31 cellular contexts compared by ENCODE assay signal in genomic region chrX:118893923-118894322, GRCh38.
DNase-seq lines count a peak whose midpoint lies in the region; ATAC-seq, FAIRE-seq and TF ChIP-seq lines count a peak whose summit lies in the region.
"Had no signal": no experiment of that assay in that cellular context is flagged by ENCODE, and none has a peak within 500 bp of the region (broad histone marks: within the 10 kb centered on the region; RNA-seq: fewer than 3 reads in every experiment).

No MANE protein-coding gene starts in this region.

- TF ChIP-seq CTCF in K562 (IDR thresholded peaks at IDR 0.05 in 2 of 3, conservative IDR thresholded peaks at IDR 0.05 in 1 of 3; ENCODE audit: insufficient read depth in 2 of 3, low read depth in 1 of 3, low read length in 3 of 3): no peak
- TF ChIP-seq CTCF in osteoblast (IDR thresholded peaks at IDR 0.05; ENCODE audit: extremely low read depth, low read depth, low read length): no peak

- no peaks in the 10 kb centered on the region for H4K20me1 ChIP-seq in K562 (replicated peaks; ENCODE audit: control insufficient read depth, insufficient read depth, low read length)
- no peaks in the 10 kb centered on the region for H4K20me1 ChIP-seq in osteoblast (ENCODE audit: insufficient read depth, low read length)
- H4K20me1 ChIP-seq: BLaER1; BLaER1 treated with 17β-estradiol and CSF1 and Interleukin-3, amounts not matched to agents 10 nM and 100 nM had no signal

- intact Hi-C loops in K562 (cut with micrococcal nuclease): no loop called here

- H3K27ac ChIP-seq in K562 (ENCODE audit: extremely low read depth, low read depth, low read length) (no peak overlapping the region), osteoblast (ENCODE audit: low read depth, low read length) (no peak overlapping the region)
- H3K27ac ChIP-seq: 22Rv1; A549; BLaER1; BLaER1 treated with 17β-estradiol and CSF1 and Interleukin-3, amounts not matched to agents 10 nM and 100 nM; C4-2B had no signal

- TF ChIP-seq RAD21 in K562 (CRISPR knock-in tag; conservative IDR thresholded peaks at IDR 0.05 in 1 of 2, IDR thresholded peaks at IDR 0.05 in 1 of 2): no peak

- H3K4me1 ChIP-seq in K562 (replicated peaks in 1 of 2; ENCODE audit: control insufficient read depth in 2 of 2, insufficient read depth in 2 of 2, low read length in 2 of 2) (no peaks in the 10 kb centered on the region; a peak in 1 of 5 replicates), osteoblast (ENCODE audit: insufficient read depth, low read length) (no peaks in the 10 kb centered on the region)
- H3K4me1 ChIP-seq: A549; BE2C; BLaER1; BLaER1 treated with 17β-estradiol and CSF1 and Interleukin-3, amounts not matched to agents 10 nM and 100 nM; Caco-2 had no signal

- TF ChIP-seq EP300 in K562 (IDR thresholded peaks at IDR 0.05; ENCODE audit: low read length): no peak

- no peak overlapping the region for H3K4me2 ChIP-seq in K562 (ENCODE audit: insufficient read depth, low read length)
- no peak overlapping the region for H3K4me2 ChIP-seq in osteoblast (ENCODE audit: insufficient read depth, low read length)
- H3K4me2 ChIP-seq: A549; BLaER1; BLaER1 treated with 17β-estradiol and CSF1 and Interleukin-3, amounts not matched to agents 10 nM and 100 nM had no signal

- DNase-seq in K562 (ENCODE audit: extremely low read depth in 1 of 4, low spot score in 3 of 4): no peak
- DNase-seq in osteoblast (ENCODE audit: insufficient read length, low spot score, missing footprints): peak; percentile 39
- no peak for DNase-seq in AG20443 (ENCODE audit: low spot score)
- no peak for DNase-seq in pons (ENCODE audit: low spot score)
- DNase-seq: 8988T; ACHN; AML-193; BE2C; C1 segment of cervical spinal cord; Caco-2; Calu3; CD4-positive, alpha-beta memory T cell; CD4-positive, alpha-beta T cell; CD4-positive, CD25-positive, alpha-beta regulatory T cell; CD8-positive, alpha-beta memory T cell; CD8-positive, alpha-beta T cell; COR-L47; DMS 273 treated with DMSO at 0.1 percent for 48 hours; DMS153; DMS53; DMS79; DMS79 treated with DMSO at 0.1 percent for 48 hours; DND-41; EL had no signal

- no peaks in the 10 kb centered on the region for H3K27me3 ChIP-seq in K562 (ENCODE audit: control insufficient read depth in 2 of 2, insufficient read depth in 2 of 2, low read length in 2 of 2)
- no peaks in the 10 kb centered on the region for H3K27me3 ChIP-seq in osteoblast (ENCODE audit: insufficient read depth, low read length)
- H3K27me3 ChIP-seq: BE2C; BLaER1; BLaER1 treated with 17β-estradiol and CSF1 and Interleukin-3, amounts not matched to agents 10 nM and 100 nM had no signal

- no peaks in the 10 kb centered on the region for H3K79me2 ChIP-seq in K562 (ENCODE audit: control insufficient read depth, insufficient read depth, low read length)
- H3K79me2 ChIP-seq in osteoblast (ENCODE audit: insufficient read depth, low read length): no peaks in the 10 kb centered on the region

- H3K9me3 ChIP-seq in K562 (replicated peaks; ENCODE audit: control insufficient read depth, insufficient read depth, low read depth, low read length): no peaks in the 10 kb centered on the region
- H3K9me3 ChIP-seq in osteoblast (ENCODE audit: low read depth, low read length): no peaks in the 10 kb centered on the region
- H3K9me3 ChIP-seq: A549, BE2C, Caco-2 had no signal

- no peak overlapping the region for H3K9ac ChIP-seq in K562 (ENCODE audit: insufficient read depth in 1 of 2, low read depth in 2 of 2, low read length in 2 of 2)
- H3K9ac ChIP-seq: BLaER1; BLaER1 treated with 17β-estradiol and CSF1 and Interleukin-3, amounts not matched to agents 10 nM and 100 nM had no signal

- in situ Hi-C loops in K562 (cut with MboI): no loop called here

- CTCF ChIA-PET in K562 (lab: Yijun Ruan, JAX; ENCODE audit: low intra/inter-chr PET ratio): no interaction called here

- TF ChIP-seq POLR2A in K562 (conservative IDR thresholded peaks at IDR 0.05): no peak

- no peak overlapping the region for H3K4me3 ChIP-seq in K562
- no peak overlapping the region for H3K4me3 ChIP-seq in osteoblast (ENCODE audit: insufficient read depth, low read length)
- H3K4me3 ChIP-seq: A549; BLaER1; BLaER1 treated with 17β-estradiol and CSF1 and Interleukin-3, amounts not matched to agents 10 nM and 100 nM had no signal

- no peak for FAIRE-seq in K562 (lab: Jason Lieb, UNC)
- FAIRE-seq: A204.1, A549, D721Med had no signal

- POLR2A ChIA-PET in K562 (lab: Yijun Ruan, JAX): no interaction called here

- H3K9me1 ChIP-seq in K562 (ENCODE audit: control insufficient read depth, insufficient read depth, low read length): no peaks in the 10 kb centered on the region

- BruUV-seq in K562 (replicated peaks; lab: Mats Ljungman, UMichigan): no TSS peak

- H2AFZ ChIP-seq in K562 (ENCODE audit: low read depth, low read length) (no peak overlapping the region), osteoblast (ENCODE audit: low read length) (no peak overlapping the region)

- no peak for ATAC-seq in K562
- ATAC-seq: A549; CD8-positive, alpha-beta T cell had no signal

- H3K36me3 ChIP-seq in K562 (ENCODE audit: control insufficient read depth, insufficient read depth, low read length): no peaks in the 10 kb centered on the region
- H3K36me3 ChIP-seq in osteoblast (ENCODE audit: insufficient read depth, low read length): no peaks in the 10 kb centered on the region
- H3K36me3 ChIP-seq: BE2C; BLaER1; BLaER1 treated with 17β-estradiol and CSF1 and Interleukin-3, amounts not matched to agents 10 nM and 100 nM had no signal

TF ChIP-seq in K562, 482 proteins besides CTCF, POLR2A, EP300 and RAD21:
- TF ChIP-seq ZBTB11 (CRISPR knock-in tag; IDR thresholded peaks at IDR 0.05): no peak
- no peak for TF ChIP-seq KLF16 (IDR thresholded peaks at IDR 0.05)
- TF ChIP-seq ETV6 (IDR thresholded peaks at IDR 0.05; ENCODE audit: borderline replicate concordance in 1 of 2, low read depth in 2 of 2, low read length in 1 of 2): no peak
- TF ChIP-seq ETV6 (CRISPR knock-in tag; IDR thresholded peaks at IDR 0.05; ENCODE audit: borderline replicate concordance): no peak
- TF ChIP-seq RBM25 (IDR thresholded peaks at IDR 0.05; ENCODE audit: low read depth, low read length, severe bottlenecking): peak; percentile 75
- peak; percentile 79 for TF ChIP-seq CHD4 (IDR thresholded peaks at IDR 0.05; ENCODE audit: insufficient read depth, insufficient replicate concordance, low read depth, low read length, poor library complexity, severe bottlenecking)
- no peak for TF ChIP-seq NELFE (IDR thresholded peaks at IDR 0.05; ENCODE audit: insufficient read depth, insufficient read length)
- TF ChIP-seq E2F4 (CRISPR knock-in tag; IDR thresholded peaks at IDR 0.05; ENCODE audit: low read depth): no peak
- 0 out of 2 replicates have a peak, but pooled peaks have one; percentile 41 for TF ChIP-seq BCOR (IDR thresholded peaks at IDR 0.05)
- no peak for TF ChIP-seq PTTG1 (tag; IDR thresholded peaks at IDR 0.05; ENCODE audit: low read depth)
